12 cellular contexts compared by ENCODE assay signal in the genomic region with DNA sequence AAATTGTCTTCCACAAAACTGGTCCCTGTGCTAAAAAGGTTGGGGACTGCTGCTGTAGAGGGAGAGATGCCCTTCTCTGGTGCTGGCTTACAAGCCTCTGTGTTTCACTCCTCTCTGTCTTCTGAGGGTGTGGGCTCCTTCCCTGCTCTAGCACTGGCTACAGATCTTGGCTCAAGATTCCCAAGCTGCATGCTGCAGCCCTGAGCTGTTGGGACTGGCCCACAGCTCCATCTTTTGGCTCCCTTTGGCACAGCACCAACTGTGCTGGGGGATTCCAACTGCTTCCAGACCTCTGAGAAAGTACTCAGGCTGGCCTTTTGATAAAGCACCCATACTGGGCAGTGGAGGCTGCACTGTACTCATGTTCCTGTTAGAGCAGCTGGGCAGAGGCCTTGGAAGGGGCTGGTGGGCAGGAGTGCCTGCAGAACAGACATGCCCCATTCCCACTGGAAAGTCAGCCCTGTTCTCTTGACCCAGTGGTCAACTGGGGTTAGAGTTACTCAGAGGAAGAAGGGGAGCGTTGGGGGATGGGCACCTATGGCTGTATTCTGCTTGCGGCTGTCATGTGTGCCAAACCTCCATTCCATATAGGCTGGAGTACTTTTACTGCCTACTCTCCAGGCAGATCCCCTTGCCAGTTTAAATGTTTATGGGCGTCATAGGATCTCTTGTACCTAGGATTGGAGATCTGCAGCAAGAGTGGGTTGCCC. TPM values are rescaled to one million over a fixed set of nuclear protein-coding genes. Genes with fewer than 3 reads are reported as not detected.
DNase-seq lines count a peak whose midpoint lies in the region; ATAC-seq and TF ChIP-seq lines count a peak whose summit lies in the region.
"Had no signal": no experiment of that assay in that cellular context is flagged by ENCODE, and none has a peak within 500 bp of the region (broad histone marks: within the 10 kb centered on the region; RNA-seq: fewer than 3 reads in every experiment).

No MANE protein-coding gene starts in this region.

- H3K36me3 Mint-ChIP-seq in T-cell = peaks cover 79% of the 10 kb centered on the region

- H3K9me3 Mint-ChIP-seq in T-cell = peaks cover 8 to 23% (median 11%) of the 10 kb centered on the region in 3 donors

- CTCF ChIA-PET in T-cell (lab: Charles Lee) = interaction anchor here in 1 of 2 donors (0.6 kb wide), 1 partner anchor 27 kb away, joined by 3 read pairs; no protein-coding TSS in a partner anchor

- H3K4me1 Mint-ChIP-seq in T-cell = peaks cover 28 to 51% (median 38%) of the 10 kb centered on the region in 3 donors

- in situ Hi-C loops in SK-MEL-5 (cut with HindIII; ENCODE audit: low pct_unique_long_range_greater_than_20kb, low sequenced_read_pairs) = no loop called here

- TF ChIP-seq CTCF in cardiac muscle cell (IDR thresholded peaks at IDR 0.05; ENCODE audit: low read depth, low read length) = peak; percentile 39
- TF ChIP-seq CTCF in left ventricle myocardium inferior (IDR thresholded peaks at IDR 0.05; ENCODE audit: borderline replicate concordance) = no peak
- TF ChIP-seq CTCF in stomach (IDR thresholded peaks at IDR 0.05) = no peak

- POLR2A ChIA-PET in T-cell (lab: Charles Lee) = interaction anchor here in 1 of 2 donors (1.0 kb wide), 1 partner anchor 56 kb away, joined by 3 read pairs; the partner anchor contains the start of gene GALK2

- H3K27ac Mint-ChIP-seq in T-cell = no peak overlapping the region
- H3K27ac Mint-ChIP-seq: activated CD4-positive, alpha-beta memory T cell treated with anti-CD3 and anti-CD28 coated beads, Interleukin-2, amount 10 ng/mL, durations not matched to agents 7 days and 5 days had no signal

- H3K4me3 Mint-ChIP-seq in T-cell = no peak overlapping the region
- H3K4me3 Mint-ChIP-seq: activated CD4-positive, alpha-beta memory T cell treated with anti-CD3 and anti-CD28 coated beads, Interleukin-2, amount 10 ng/mL, durations not matched to agents 7 days and 5 days had no signal

- TF ChIP-seq POLR2A in stomach (IDR thresholded peaks at IDR 0.05) = no peak

- no peaks in the 10 kb centered on the region for H3K27me3 Mint-ChIP-seq in T-cell
- H3K27me3 Mint-ChIP-seq: activated CD4-positive, alpha-beta memory T cell treated with anti-CD3 and anti-CD28 coated beads, Interleukin-2, amount 10 ng/mL, durations not matched to agents 7 days and 5 days had no signal

- no peaks in the 10 kb centered on the region for H3K4me1 ChIP-seq in cardiac muscle cell (ENCODE audit: low read depth)
- H3K4me1 ChIP-seq in left ventricle myocardium inferior = peaks cover 11% of the 10 kb centered on the region
- H3K4me1 ChIP-seq in stomach = no peaks in the 10 kb centered on the region
- H3K4me1 ChIP-seq: BLaER1, parathyroid adenoma had no signal

- DNase-seq in cardiac muscle cell (ENCODE audit: low read depth in 1 of 2, low spot score in 1 of 2) (peak; percentile 79 to 81), left ventricle myocardium inferior (no peak), SK-MEL-5 (ENCODE audit: low read depth, low spot score) (peak; percentile 91), foreskin melanocyte (peak; percentile 62), stomach (peak; percentile 28), T-cell (no peak)
- no peak for DNase-seq in stimulated activated CD4-positive, alpha-beta T cell treated with anti-CD3 and anti-CD28 coated beads, Interleukin-2, amount 100 ng/mL, for 48 hours
- DNase-seq in activated CD4-positive, alpha-beta T cell treated with anti-CD3 and anti-CD28 coated beads, Interleukin-2, amount 50 U/mL, for 4 hours = no peak
- DNase-seq: activated CD4-positive, alpha-beta memory T cell treated with anti-CD3 and anti-CD28 coated beads, Interleukin-2, amount 10 ng/mL, durations not matched to agents 7 days and 5 days; NCI-H1092 had no signal

- no peak overlapping the region for H3K4me3 ChIP-seq in cardiac muscle cell
- no peak overlapping the region for H3K4me3 ChIP-seq in left ventricle myocardium inferior
- no peak overlapping the region for H3K4me3 ChIP-seq in stomach
- H3K4me3 ChIP-seq: BLaER1 had no signal

- no peak for ATAC-seq in T-cell (replicated peaks in 1 of 4)

- WGBS in stomach, 5 donors = 94 to 100% (median 97%) methylated on average over 3 of the region's 3 CpGs

- TF ChIP-seq EP300 in stomach (IDR thresholded peaks at IDR 0.05) = no peak

- intact Hi-C loops in left ventricle myocardium inferior (cut with micrococcal nuclease) (no loop called here), stomach (cut with DNase I; ENCODE audit: low total_unique reads) (no loop called here)

- H3K36me3 ChIP-seq in cardiac muscle cell (no peaks in the 10 kb centered on the region), left ventricle myocardium inferior (peaks cover 4% of the 10 kb centered on the region), stomach (peaks cover 0 to 21% (median 13%) of the 10 kb centered on the region in 4 donors)

- no peaks in the 10 kb centered on the region for H3K27me3 ChIP-seq in cardiac muscle cell
- H3K27me3 ChIP-seq in left ventricle myocardium inferior (ENCODE audit: low read depth) = no peaks in the 10 kb centered on the region
- no peaks in the 10 kb centered on the region for H3K27me3 ChIP-seq in stomach
- H3K27me3 ChIP-seq: BLaER1 had no signal

- H3K27ac ChIP-seq in cardiac muscle cell (no peak overlapping the region), left ventricle myocardium inferior (replicated peaks) (no peak overlapping the region), stomach (no peak overlapping the region)
- H3K27ac ChIP-seq: BLaER1, parathyroid adenoma had no signal

- H3K9me3 ChIP-seq in cardiac muscle cell (ENCODE audit: low read depth) = no peaks in the 10 kb centered on the region
- peaks cover 47% of the 10 kb centered on the region for H3K9me3 ChIP-seq in left ventricle myocardium inferior (replicated peaks)
- peaks cover 0 to 11% (median 4%) of the 10 kb centered on the region in 4 donors for H3K9me3 ChIP-seq in stomach

RNA-seq across cellular contexts. Expression of gene GALK2, which starts 55.7 kb away (rescaled TPM):
- total RNA-seq in cardiac muscle cell = 27.8 and 28.1 TPM in 2 replicates
- 27.5 and 32.7 TPM in 2 replicates for polyA plus RNA-seq in cardiac muscle cell
- total RNA-seq in left ventricle myocardium inferior = 39.3 TPM
- total RNA-seq in SK-MEL-5 (2014; rRNA removed; shearing (Covaris generic)) = 60.9 and 62.4 TPM in 2 replicates
- 26.6 and 37.0 TPM in 2 replicates for polyA plus RNA-seq in SK-MEL-5 (2015; cell fraction: cytosol; rRNA removed)
- 23.3 and 34.9 TPM in 2 replicates for polyA plus RNA-seq in SK-MEL-5 (2015; cell fraction: nucleus; rRNA removed)
- 100 to 1,000 TPM in 1 of 5 donors, 10 to 100 TPM in 4; 14.5 to 149 (median 56.6) TPM for total RNA-seq in stomach
- 10 to 100 TPM in 2 of 3 donors, 1 to 10 TPM in 1; 9.6 to 23.4 (median 16.7) TPM for polyA plus RNA-seq in stomach
- 10 to 100 TPM; 18.5 to 26.3 (median 25.7) TPM for total RNA-seq in T-cell

Comparison
In these comparisons a context has a peak if more than half of its experiments do, and no peak if none do; other contexts are left out.
1. DNase-seq: peak in cardiac muscle cell (2 of 2), SK-MEL-5 (single experiment), foreskin melanocyte (single experiment) and stomach (single experiment); none in left ventricle myocardium inferior (single experiment), T-cell (0 of 34), stimulated activated CD4-positive, alpha-beta T cell treated with anti-CD3 and anti-CD28 coated beads, Interleukin-2, amount 100 ng/mL, for 48 hours (0 of 2) and activated CD4-positive, alpha-beta T cell treated with anti-CD3 and anti-CD28 coated beads, Interleukin-2, amount 50 U/mL, for 4 hours (0 of 2).